Comparison of ENCODE assay signal across 14 cellular contexts in genomic region chr19:2700660-2701360, GRCh38. TPM values are rescaled to one million over a fixed set of nuclear protein-coding genes. Genes with fewer than 3 reads are reported as not detected.
A peak's percentile ranks its signal among the peaks of the same experiment; 100 is the strongest.
DNase-seq lines count a peak whose midpoint lies in the region; ATAC-seq, FAIRE-seq and TF ChIP-seq lines count a peak whose summit lies in the region.
"Had no signal": no experiment of that assay in that cellular context is flagged by ENCODE, and none has a peak within 500 bp of the region (broad histone marks: within the 10 kb centered on the region; RNA-seq: fewer than 3 reads in every experiment).

No MANE protein-coding gene starts in this region.

- CTCF ChIA-PET in MCF 10A (lab: Yijun Ruan, JAX) (interaction anchor here (0.7 kb wide), 1 partner anchor 15 kb away, joined by 3 read pairs; no protein-coding TSS in a partner anchor), endothelial cell of umbilical vein (lab: Charles Lee) (interaction anchor here (1.0 to 2.0 kb wide), 3 partner anchors 10 to 52 kb away, joined by 3 to 7 read pairs (median 5); no protein-coding TSS in a partner anchor)

- DNase-seq in breast epithelium (ENCODE audit: low spot score in 2 of 2) (no peak), MCF 10A (ENCODE audit: unreplicated experiment) (no peak), endothelial cell of umbilical vein (ENCODE audit: low read depth, low spot score) (no peak), substantia nigra (lab: John Stamatoyannopoulos, UW) (peak in 11 of 49 donors; percentile 14 to 49 (median 28))
- DNase-seq in activated T-cell treated with anti-CD3 and anti-CD28 coated beads, Interleukin-2, amount 50 U/mL, for 24 hours: no peak
- DNase-seq: activated CD4-positive, alpha-beta T cell treated with anti-CD3 and anti-CD28 coated beads, Interleukin-2, amount 50 U/mL, for 4 hours; GDM1; NCI-H510A treated with DMSO at 0.1 percent for 48 hours; SJCRH30; stimulated activated CD4-positive, alpha-beta T cell treated with anti-CD3 and anti-CD28 coated beads, Interleukin-15, amount 100 ng/mL, for 24 hours; stimulated activated naive CD4-positive, alpha-beta T cell treated with Interleukin-2 at 50 U/mL for 16 hours had no signal

- no peaks in the 10 kb centered on the region for H3K9me1 ChIP-seq in endothelial cell of umbilical vein (replicated peaks; ENCODE audit: control insufficient read depth, extremely low read depth, insufficient read depth, low read length)

- no peak overlapping the region for H2AFZ ChIP-seq in endothelial cell of umbilical vein (ENCODE audit: low read depth, low read length)
- H2AFZ ChIP-seq: hepatocyte had no signal

- H3K27ac Mint-ChIP-seq in MCF 10A (ENCODE audit: low read depth, unreplicated experiment): no peak overlapping the region
- H3K27ac Mint-ChIP-seq in activated T-cell treated with anti-CD3 and anti-CD28 coated beads, Interleukin-2, amount 50 U/mL, for 24 hours: no peak overlapping the region

- H3K9me3 ChIP-seq in breast epithelium (no peaks in the 10 kb centered on the region), endothelial cell of umbilical vein (replicated peaks; ENCODE audit: control insufficient read depth, insufficient read depth, low read length) (no peaks in the 10 kb centered on the region)
- H3K9me3 ChIP-seq: SJCRH30 had no signal

- H3K27me3 ChIP-seq in breast epithelium: no peaks in the 10 kb centered on the region
- peaks cover 20 to 25% of the 10 kb centered on the region in 2 experiments for H3K27me3 ChIP-seq in endothelial cell of umbilical vein (ENCODE audit: control insufficient read depth in 2 of 2, insufficient read depth in 2 of 2, low read length in 2 of 2)
- H3K27me3 ChIP-seq: SJCRH30 had no signal

- H3K27me3 Mint-ChIP-seq in MCF 10A (ENCODE audit: insufficient read depth, unreplicated experiment): peaks cover 32% of the 10 kb centered on the region
- no peaks in the 10 kb centered on the region for H3K27me3 Mint-ChIP-seq in activated T-cell treated with anti-CD3 and anti-CD28 coated beads, Interleukin-2, amount 50 U/mL, for 24 hours

- H3K4me3 ChIP-seq in breast epithelium: peak overlapping the region in 2 of 3 donors; percentile 67 to 91
- H3K4me3 ChIP-seq in endothelial cell of umbilical vein (replicated peaks in 1 of 3; ENCODE audit: insufficient read depth in 1 of 3, low read depth in 1 of 3, low read length in 3 of 3): no peak overlapping the region
- H3K4me3 ChIP-seq: hepatocyte, SJCRH30 had no signal

- peaks cover 7% of the 10 kb centered on the region for H3K36me3 Mint-ChIP-seq in MCF 10A (ENCODE audit: insufficient read depth, unreplicated experiment)
- H3K36me3 Mint-ChIP-seq in activated T-cell treated with anti-CD3 and anti-CD28 coated beads, Interleukin-2, amount 50 U/mL, for 24 hours (ENCODE audit: low read depth): no peaks in the 10 kb centered on the region

- POLR2A ChIA-PET in MCF 10A (lab: Yijun Ruan, JAX): interaction anchor here (2.1 kb wide), 1 partner anchor 52 kb away, joined by 5 read pairs; no protein-coding TSS in a partner anchor
- POLR2A ChIA-PET in endothelial cell of umbilical vein (lab: Charles Lee): no interaction called here

- dilution Hi-C loops in endothelial cell of umbilical vein (cut with MboI; ENCODE audit: extremely low pct_ligation_motif_present, low sequenced_read_pairs): no loop called here

- BruUV-seq in MCF 10A (replicated peaks; lab: Mats Ljungman, UMichigan) (no TSS peak), endothelial cell of umbilical vein (replicated peaks; lab: Mats Ljungman, UMichigan) (no TSS peak)

- H3K9ac ChIP-seq in endothelial cell of umbilical vein (replicated peaks; ENCODE audit: extremely low read depth, insufficient read depth, low read length): no peak overlapping the region

- H3K36me3 ChIP-seq in breast epithelium (no peaks in the 10 kb centered on the region), endothelial cell of umbilical vein (ENCODE audit: control insufficient read depth in 2 of 2, extremely low read depth in 1 of 2, insufficient read depth in 2 of 2, low read length in 2 of 2) (no peaks in the 10 kb centered on the region)
- H3K36me3 ChIP-seq: SJCRH30 had no signal

- H3K9me3 Mint-ChIP-seq in MCF 10A (ENCODE audit: unreplicated experiment): no peaks in the 10 kb centered on the region
- H3K9me3 Mint-ChIP-seq in activated T-cell treated with anti-CD3 and anti-CD28 coated beads, Interleukin-2, amount 50 U/mL, for 24 hours: no peaks in the 10 kb centered on the region

- intact Hi-C loops in breast epithelium (cut with DNase I; ENCODE audit: low total_unique reads) (no loop called here), MCF 10A (cut with micrococcal nuclease) (no loop called here), endothelial cell of umbilical vein (cut with micrococcal nuclease) (no loop called here)

- H4K20me1 ChIP-seq in endothelial cell of umbilical vein (replicated peaks; ENCODE audit: control insufficient read depth, extremely low read depth, insufficient read depth, low read length): no peaks in the 10 kb centered on the region

- H3K4me3 Mint-ChIP-seq in MCF 10A (ENCODE audit: unreplicated experiment): no peak overlapping the region
- H3K4me3 Mint-ChIP-seq in activated T-cell treated with anti-CD3 and anti-CD28 coated beads, Interleukin-2, amount 50 U/mL, for 24 hours: no peak overlapping the region

- TF ChIP-seq CTCF in breast epithelium (IDR thresholded peaks at IDR 0.05) (no peak), MCF 10A (IDR thresholded peaks at IDR 0.05; ENCODE audit: unreplicated experiment) (no peak), endothelial cell of umbilical vein (IDR thresholded peaks at IDR 0.05; ENCODE audit: extremely low read depth in 1 of 2, insufficient read depth in 1 of 2, low read depth in 1 of 2, low read length in 2 of 2) (no peak)

- H3K4me1 ChIP-seq in breast epithelium (no peaks in the 10 kb centered on the region), endothelial cell of umbilical vein (ENCODE audit: control insufficient read depth, extremely low read depth, insufficient read depth, low read length) (no peaks in the 10 kb centered on the region)
- H3K4me1 ChIP-seq: SJCRH30 had no signal

- no peak for FAIRE-seq in endothelial cell of umbilical vein (lab: Jason Lieb, UNC)

- H3K27ac ChIP-seq in breast epithelium (peak overlapping the region in 1 of 2 donors; percentile 29), endothelial cell of umbilical vein (ENCODE audit: insufficient read depth, low read depth, low read length) (no peak overlapping the region), substantia nigra (ENCODE audit: low read depth, low read length, poor library complexity, severe bottlenecking) (peak overlapping the region; percentile 90)
- H3K27ac ChIP-seq: hepatocyte, SJCRH30 had no signal

- no peak for TF ChIP-seq POLR2A in breast epithelium (IDR thresholded peaks at IDR 0.05)
- no peak for TF ChIP-seq POLR2A in endothelial cell of umbilical vein (IDR thresholded peaks at IDR 0.05; ENCODE audit: low read depth, low read length)

- no peaks in the 10 kb centered on the region for H3K79me2 ChIP-seq in endothelial cell of umbilical vein (ENCODE audit: control insufficient read depth, insufficient read depth, low read length)
- H3K79me2 ChIP-seq: hepatocyte had no signal

- ATAC-seq in HG03571 (IDR thresholded peaks at IDR 0.05; ENCODE audit: unreplicated experiment): no peak

- no peak overlapping the region for H3K4me2 ChIP-seq in endothelial cell of umbilical vein (ENCODE audit: insufficient read depth, low read length)

- no peaks in the 10 kb centered on the region for H3K4me1 Mint-ChIP-seq in MCF 10A (ENCODE audit: insufficient read depth, unreplicated experiment)
- H3K4me1 Mint-ChIP-seq in activated T-cell treated with anti-CD3 and anti-CD28 coated beads, Interleukin-2, amount 50 U/mL, for 24 hours (ENCODE audit: low read depth): peaks cover 31% of the 10 kb centered on the region

TF ChIP-seq in endothelial cell of umbilical vein, 7 proteins besides CTCF, POLR2A, EP300 and RAD21:
- TF ChIP-seq EZH2 (IDR thresholded peaks at IDR 0.05; ENCODE audit: borderline replicate concordance, low read depth, low read length, severe bottlenecking) (peak; percentile 43), POLR2AphosphoS5 (IDR thresholded peaks at IDR 0.05; ENCODE audit: insufficient read depth, low read depth, low read length) (no peak)

RNA-seq across cellular contexts. Expression of gene GNG7, which starts 1.7 kb away (rescaled TPM):
- total RNA-seq in breast epithelium (1 to 10 TPM; 1.6 to 7.8 (median 4.3) TPM), MCF 10A (2022) (0.22 and 0.51 TPM in 2 replicates), endothelial cell of umbilical vein (0.72 and 0.84 TPM in 2 replicates)
- 0.25 and 0.29 TPM in 2 replicates for polyA plus RNA-seq in endothelial cell of umbilical vein
- polyA plus RNA-seq in endothelial cell of umbilical vein (2011; cell fraction: cytosol; rRNA removed): 0.17 and 0.30 TPM in 2 replicates
- polyA plus RNA-seq in endothelial cell of umbilical vein (2011; cell fraction: nucleus; rRNA removed): 0.33 and 0.42 TPM in 2 replicates
- polyA plus RNA-seq in endothelial cell of umbilical vein (2012): 0.35 and 0.76 TPM in 2 replicates
- polyA minus RNA-seq in endothelial cell of umbilical vein: 0.19 and 0.28 TPM in 2 replicates
- not detected for polyA minus RNA-seq in endothelial cell of umbilical vein (2011; cell fraction: cytosol; rRNA and poly(A)+ RNA removed)
- polyA minus RNA-seq in endothelial cell of umbilical vein (2011; cell fraction: nucleus; rRNA and poly(A)+ RNA removed): not detected in 2 replicates
- total RNA-seq: myocyte, SJCRH30 had no signal

RNA-seq across cellular contexts. Expression of gene DIRAS1, which starts 20.4 kb away (rescaled TPM):
- total RNA-seq in breast epithelium (1 to 10 TPM in 2 of 3 donors, under 1 TPM in 1; 0.64 to 3.7 (median 3.6) TPM), MCF 10A (2022) (0.37 and 0.74 TPM in 2 replicates), endothelial cell of umbilical vein (0.09 and 0.23 TPM in 2 replicates)
- polyA plus RNA-seq in endothelial cell of umbilical vein: 0.17 and 0.43 TPM in 2 replicates
- polyA plus RNA-seq in endothelial cell of umbilical vein (2011; cell fraction: cytosol; rRNA removed): 0.18 and 0.23 TPM in 2 replicates
- polyA plus RNA-seq in endothelial cell of umbilical vein (2011; cell fraction: nucleus; rRNA removed): 0.08 and 0.14 TPM in 2 replicates
- 0.44 and 1.5 TPM in 2 replicates for polyA plus RNA-seq in endothelial cell of umbilical vein (2012)
- 0.91 and 3.6 TPM in 2 replicates for polyA minus RNA-seq in endothelial cell of umbilical vein
- not detected for polyA minus RNA-seq in endothelial cell of umbilical vein (2011; cell fraction: cytosol; rRNA and poly(A)+ RNA removed)
- 0.63 TPM in 1 of 2 replicates, not detected in the other for polyA minus RNA-seq in endothelial cell of umbilical vein (2011; cell fraction: nucleus; rRNA and poly(A)+ RNA removed)
- total RNA-seq: SJCRH30 had no signal

RNA-seq across cellular contexts. Expression of gene SLC39A3, which starts 39.0 kb away (rescaled TPM):
- total RNA-seq in breast epithelium (10 to 100 TPM; 23.8 to 36.1 (median 27.2) TPM), MCF 10A (2022) (21.3 and 29.9 TPM in 2 replicates), endothelial cell of umbilical vein (25.8 and 28.0 TPM in 2 replicates)
- polyA plus RNA-seq in endothelial cell of umbilical vein: 43.1 and 49.4 TPM in 2 replicates
- polyA plus RNA-seq in endothelial cell of umbilical vein (2011; cell fraction: cytosol; rRNA removed): 42.1 and 42.2 TPM in 2 replicates
- 18.2 and 19.2 TPM in 2 replicates for polyA plus RNA-seq in endothelial cell of umbilical vein (2011; cell fraction: nucleus; rRNA removed)
- 25.7 and 31.5 TPM in 2 replicates for polyA plus RNA-seq in endothelial cell of umbilical vein (2012)
- polyA minus RNA-seq in endothelial cell of umbilical vein: 14.9 and 29.9 TPM in 2 replicates
- 21.5 TPM for polyA minus RNA-seq in endothelial cell of umbilical vein (2011; cell fraction: cytosol; rRNA and poly(A)+ RNA removed)
- 6.7 and 7.7 TPM in 2 replicates for polyA minus RNA-seq in endothelial cell of umbilical vein (2011; cell fraction: nucleus; rRNA and poly(A)+ RNA removed)

Comparison
In these comparisons a context has a peak if more than half of its experiments do, and no peak if none do; other contexts are left out.
1. H3K4me3 ChIP-seq: peak in breast epithelium (2 of 3); none in endothelial cell of umbilical vein (0 of 3).